Comparison of ENCODE assay signal across 12 cellular contexts in the genomic region with DNA sequence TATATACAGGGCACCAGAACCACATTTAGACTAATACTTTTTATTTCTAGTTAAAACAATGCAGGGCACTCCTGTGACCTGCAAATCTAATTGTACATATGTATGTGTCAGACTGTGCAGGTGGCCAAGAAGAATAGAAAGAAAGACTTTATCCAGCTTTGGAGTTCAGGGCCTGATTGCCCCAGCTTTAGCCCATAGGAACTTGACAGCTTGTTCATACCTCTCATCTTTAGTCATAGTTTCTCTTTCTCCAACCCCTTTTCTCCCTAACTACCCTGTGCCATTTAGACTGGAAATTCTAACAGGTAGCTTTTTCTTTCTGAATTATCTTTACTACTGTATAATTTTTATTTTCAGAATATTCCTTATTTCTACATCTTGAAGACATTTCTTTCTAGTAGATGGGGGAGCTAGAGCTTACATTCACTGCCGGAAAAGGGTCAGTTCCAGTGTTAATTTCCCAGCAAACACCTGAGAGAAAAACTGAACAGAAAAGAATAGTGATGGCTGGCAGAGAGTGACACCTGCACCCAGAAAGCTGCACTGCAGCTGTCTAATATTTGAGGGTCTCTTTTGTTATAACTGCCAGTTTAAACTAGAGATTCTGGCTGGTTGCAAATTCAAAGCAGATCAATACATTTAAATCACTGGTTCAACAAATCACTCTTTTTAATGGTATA. TPM values are rescaled to one million over a fixed set of nuclear protein-coding genes. Genes with fewer than 3 reads are reported as not detected.
DNase-seq lines count a peak whose midpoint lies in the region; ATAC-seq and TF ChIP-seq lines count a peak whose summit lies in the region.
"Had no signal": no experiment of that assay in that cellular context is flagged by ENCODE, and none has a peak within 500 bp of the region (broad histone marks: within the 10 kb centered on the region; RNA-seq: fewer than 3 reads in every experiment).

No MANE protein-coding gene starts in this region.

- H3K4me1 Mint-ChIP-seq in type B pancreatic cell (ENCODE audit: unreplicated experiment), result peaks cover 61% of the 10 kb centered on the region

- no peaks in the 10 kb centered on the region for H3K27me3 Mint-ChIP-seq in type B pancreatic cell

- H3K4me3 ChIP-seq in left ventricle myocardium inferior, result no peak overlapping the region
- H3K4me3 ChIP-seq in RWPE2 (ENCODE audit: severe bottlenecking), result no peak overlapping the region
- no peak overlapping the region for H3K4me3 ChIP-seq in fibroblast of pulmonary artery (replicated peaks; ENCODE audit: low read depth, low read length)

- no peak for DNase-seq in left ventricle myocardium inferior
- DNase-seq in cardiac septum (ENCODE audit: low spot score), result no peak
- no peak for DNase-seq in RWPE2 (ENCODE audit: low spot score)
- no peak for DNase-seq in fibroblast of pulmonary artery (ENCODE audit: low read depth)
- DNase-seq in type B pancreatic cell (ENCODE audit: extremely low spot score, unreplicated experiment), result no peak
- no peak for DNase-seq in SK-N-DZ (ENCODE audit: low spot score)
- no peak for DNase-seq in UCSD-AML1 (lab: John Stamatoyannopoulos, UW; ENCODE audit: unreplicated experiment)
- DNase-seq in activated CD8-positive, alpha-beta memory T cell treated with anti-CD3 and anti-CD28 coated beads, Interleukin-2, amount 50 U/mL, for 48 hours, result no peak
- DNase-seq: activated CD4-positive, CD25-positive, alpha-beta regulatory T cell treated with anti-CD3 and anti-CD28 coated beads, Interleukin-2, amount 50 U/mL, for 72 hours; cerebellar nuclear complex; OCI-M1 had no signal

- H3K27ac Mint-ChIP-seq in type B pancreatic cell, result peak overlapping the region; percentile 37

- H3K9me3 Mint-ChIP-seq in type B pancreatic cell, result no peaks in the 10 kb centered on the region

- peaks cover 30% of the 10 kb centered on the region for H3K36me3 Mint-ChIP-seq in type B pancreatic cell

- no peak overlapping the region for H3K27ac ChIP-seq in left ventricle myocardium inferior (replicated peaks)
- H3K27ac ChIP-seq in RWPE2 (ENCODE audit: poor library complexity, severe bottlenecking), result no peak overlapping the region
- H3K27ac ChIP-seq: parathyroid adenoma had no signal

- TF ChIP-seq CTCF in left ventricle myocardium inferior (IDR thresholded peaks at IDR 0.05; ENCODE audit: borderline replicate concordance) (peak; percentile 30), RWPE2 (IDR thresholded peaks at IDR 0.05; ENCODE audit: poor library complexity, severe bottlenecking) (no peak), fibroblast of pulmonary artery (IDR thresholded peaks at IDR 0.05; ENCODE audit: low read length, missing control alignments) (peak; percentile 3), type B pancreatic cell (conservative IDR thresholded peaks at IDR 0.05) (no peak)

- H3K36me3 ChIP-seq in left ventricle myocardium inferior (peaks cover 16% of the 10 kb centered on the region), RWPE2 (ENCODE audit: low read depth) (peaks cover 88% of the 10 kb centered on the region)

- peak overlapping the region; percentile 39 for H3K4me3 Mint-ChIP-seq in type B pancreatic cell

- H3K9me3 ChIP-seq in left ventricle myocardium inferior (replicated peaks) (no peaks in the 10 kb centered on the region), RWPE2 (ENCODE audit: severe bottlenecking) (no peaks in the 10 kb centered on the region)

- H3K27me3 ChIP-seq in left ventricle myocardium inferior (ENCODE audit: low read depth) (no peaks in the 10 kb centered on the region), RWPE2 (ENCODE audit: insufficient read depth, poor library complexity, severe bottlenecking) (no peaks in the 10 kb centered on the region)

- H3K4me1 ChIP-seq in left ventricle myocardium inferior (peaks cover 86% of the 10 kb centered on the region), RWPE2 (ENCODE audit: insufficient read depth, poor library complexity, severe bottlenecking) (peaks cover 59% of the 10 kb centered on the region)
- H3K4me1 ChIP-seq: parathyroid adenoma had no signal

- intact Hi-C loops in left ventricle myocardium inferior (cut with micrococcal nuclease), result no loop called here
- intact Hi-C loops in cardiac septum (cut with DNase I), result no loop called here

- ATAC-seq in RWPE2 (ENCODE audit: low read depth), result peak; percentile 65; the same call in 2 of the 3 replicates

RNA-seq across cellular contexts. Expression of gene YBX1, which starts 8.4 kb away (rescaled TPM):
- total RNA-seq in left ventricle myocardium inferior, result 754 TPM
- total RNA-seq in cardiac septum, result 717 TPM
- 508 and 709 TPM in 2 replicates for total RNA-seq in type B pancreatic cell (ENCODE audit: low replicate concordance)
- 713 and 780 TPM in 2 replicates for polyA plus RNA-seq in SK-N-DZ (2014; cell fraction: cytosol; rRNA removed)
- 300 and 422 TPM in 2 replicates for polyA plus RNA-seq in SK-N-DZ (2014; cell fraction: nucleus; rRNA removed)

RNA-seq across cellular contexts. Expression of gene PPIH, which starts 32.4 kb away (rescaled TPM):
- 21.0 TPM for total RNA-seq in left ventricle myocardium inferior
- total RNA-seq in cardiac septum, result 18.3 TPM
- 42.5 and 58.9 TPM in 2 replicates for total RNA-seq in type B pancreatic cell (ENCODE audit: low replicate concordance)
- 91.6 and 128 TPM in 2 replicates for polyA plus RNA-seq in SK-N-DZ (2014; cell fraction: cytosol; rRNA removed)
- polyA plus RNA-seq in SK-N-DZ (2014; cell fraction: nucleus; rRNA removed), result 84.5 and 93.9 TPM in 2 replicates

RNA-seq across cellular contexts. Expression of gene CLDN19, which starts 49.4 kb away (rescaled TPM):
- total RNA-seq in left ventricle myocardium inferior, result not detected
- total RNA-seq in cardiac septum, result not detected
- 0.33 and 2.3 TPM in 2 replicates for total RNA-seq in type B pancreatic cell (ENCODE audit: low replicate concordance)
- 1.8 and 2.5 TPM in 2 replicates for polyA plus RNA-seq in SK-N-DZ (2014; cell fraction: cytosol; rRNA removed)
- 0.66 and 1.7 TPM in 2 replicates for polyA plus RNA-seq in SK-N-DZ (2014; cell fraction: nucleus; rRNA removed)

Comparison
In these comparisons a context has a peak if more than half of its experiments do, and no peak if none do; other contexts are left out.
1. CTCF ChIP-seq: peak in left ventricle myocardium inferior (single experiment) and fibroblast of pulmonary artery (single experiment); none in RWPE2 (single experiment) and type B pancreatic cell (single experiment).